ENCODE assay signal across 22 cellular contexts in the genomic region with DNA sequence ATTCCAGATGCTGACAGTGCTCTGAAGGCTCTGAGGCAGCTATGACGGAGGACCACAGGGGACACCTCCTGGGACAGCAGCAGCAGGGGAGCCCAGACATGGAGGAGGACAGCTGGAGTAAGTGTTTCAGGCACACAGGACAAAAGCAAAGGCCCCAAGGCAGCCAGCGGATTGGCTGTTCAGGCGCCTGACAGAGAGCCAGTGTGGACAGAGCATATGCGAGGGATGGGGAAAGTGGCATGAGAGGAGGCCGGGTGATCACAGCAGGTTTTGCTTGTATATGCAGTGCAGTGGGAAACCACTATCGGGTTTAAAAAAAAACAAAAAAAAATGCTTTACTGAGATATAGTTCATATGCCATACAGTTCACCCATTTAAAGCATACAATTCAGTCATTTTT. TPM values are rescaled to one million over a fixed set of nuclear protein-coding genes. Genes with fewer than 3 reads are reported as not detected.
"Had no signal": no experiment of that assay in that cellular context is flagged by ENCODE, and none has a peak within 500 bp of the region (broad histone marks: within the 10 kb centered on the region; RNA-seq: fewer than 3 reads in every experiment).

No MANE protein-coding gene starts in this region.

- DNase-seq: activated CD4-positive, alpha-beta T cell treated with anti-CD3 and anti-CD28 coated beads for 4 hours; activated CD4-positive, alpha-beta T cell treated with anti-CD3 and anti-CD28 coated beads, Interleukin-2, amount 50 U/mL, for 48 hours; activated CD8-positive, alpha-beta memory T cell treated with anti-CD3 and anti-CD28 coated beads, Interleukin-2, amount 10 ng/mL, durations not matched to agents 7 days and 5 days; activated gamma-delta T cell treated with Interleukin-2 at 50 U/mL for 16 hours; activated T-cell treated with anti-CD3 and anti-CD28 coated beads, Interleukin-2, amount 50 U/mL, for 4 hours; KG1; NCI-H1048; NCI-H146; NCI-H187 treated with DMSO at 0.1 percent for 48 hours; NCI-H2081 treated with DMSO at 0.1 percent for 48 hours; NCI-H446; NCI-H524; PC-3; SHP77 had no signal

- ATAC-seq: activated CD4-positive, CD25-positive, alpha-beta regulatory T cell treated with anti-CD3 and anti-CD28 coated beads, Interleukin-2, amount 50 U/mL, for 24 hours; activated CD8-positive, alpha-beta memory T cell treated with anti-CD3 and anti-CD28 coated beads, Interleukin-2, amount 10 ng/mL, durations not matched to agents 7 days and 5 days; activated T-cell treated with anti-CD3 and anti-CD28 coated beads, Interleukin-2, amount 50 U/mL, for 4 hours; PC-3; SK-N-SH treated with all-trans-retinoic acid at 6 μM for 48 hours had no signal

- H3K27ac Mint-ChIP-seq: activated CD8-positive, alpha-beta memory T cell treated with anti-CD3 and anti-CD28 coated beads, Interleukin-2, amount 10 ng/mL, durations not matched to agents 7 days and 5 days; activated T-helper 2 cell treated with anti-CD3 and anti-CD28 coated beads, Interferon-gamma antibody, Interleukin-2, Interleukin-4, amounts not matched to agents 10 μg/mL and 5 μg/mL and 100 μg/mL, durations not matched to agents 14 hours and 24 hours and 36 hours; T-helper 1 cell treated with Interleukin-12 subunit alpha and Interleukin-12 subunit beta and Interleukin-4 antibody, amounts not matched to agents 30 μg/mL and 1 μg/mL, for 36 hours had no signal

- H3K4me3 ChIP-seq: SJSA1 had no signal

- H3K4me3 Mint-ChIP-seq: activated CD8-positive, alpha-beta memory T cell treated with anti-CD3 and anti-CD28 coated beads, Interleukin-2, amount 10 ng/mL, durations not matched to agents 7 days and 5 days; activated naive CD4-positive, alpha-beta T cell treated with anti-CD3 and anti-CD28 coated beads, Interleukin-2, amount 50 U/mL, for 24 hours; activated T-cell treated with anti-CD3 and anti-CD28 coated beads, Interleukin-2, amount 50 U/mL, for 4 hours; T-helper 1 cell treated with Interleukin-12 subunit alpha and Interleukin-12 subunit beta and Interleukin-4 antibody, amounts not matched to agents 30 μg/mL and 1 μg/mL, for 36 hours had no signal

- H3K9me3 ChIP-seq: SJSA1 had no signal

- FAIRE-seq: RCC 7860 had no signal

- H3K27me3 Mint-ChIP-seq: activated CD8-positive, alpha-beta memory T cell treated with anti-CD3 and anti-CD28 coated beads, Interleukin-2, amount 10 ng/mL, durations not matched to agents 7 days and 5 days; activated naive CD4-positive, alpha-beta T cell treated with anti-CD3 and anti-CD28 coated beads, Interleukin-2, amount 50 U/mL, for 24 hours had no signal

- H3K27ac ChIP-seq: SJSA1 had no signal

- H3K9me3 Mint-ChIP-seq: activated naive CD4-positive, alpha-beta T cell treated with anti-CD3 and anti-CD28 coated beads, Interleukin-2, amount 50 U/mL, for 24 hours; activated T-cell treated with anti-CD3 and anti-CD28 coated beads, Interleukin-2, amount 50 U/mL, for 4 hours; activated T-helper 2 cell treated with anti-CD3 and anti-CD28 coated beads, Interferon-gamma antibody, Interleukin-2, Interleukin-4, amounts not matched to agents 10 μg/mL and 5 μg/mL and 100 μg/mL, durations not matched to agents 14 hours and 24 hours and 36 hours; T-helper 1 cell treated with Interleukin-12 subunit alpha and Interleukin-12 subunit beta and Interleukin-4 antibody, amounts not matched to agents 30 μg/mL and 1 μg/mL, for 36 hours had no signal

- H3K27me3 ChIP-seq: SJSA1 had no signal

RNA-seq across cellular contexts. Expression of a gene that starts 19.1 kb away (rescaled TPM):
- total RNA-seq: activated CD8-positive, alpha-beta memory T cell treated with anti-CD3 and anti-CD28 coated beads, Interleukin-2, amount 10 ng/mL, durations not matched to agents 7 days and 5 days; activated T-helper 2 cell treated with anti-CD3 and anti-CD28 coated beads, Interferon-gamma antibody, Interleukin-2, Interleukin-4, amounts not matched to agents 10 μg/mL and 5 μg/mL and 100 μg/mL, durations not matched to agents 14 hours and 24 hours and 36 hours; M059J; PC-3; SJSA1 had no signal
